In genomic region chr2:168964251-168964807, GRCh38 we compare ENCODE assay signal across 18 cellular contexts.
DNase-seq lines count a peak whose midpoint lies in the region; ATAC-seq, FAIRE-seq and TF ChIP-seq lines count a peak whose summit lies in the region.
"Had no signal": no experiment of that assay in that cellular context is flagged by ENCODE, and none has a peak within 500 bp of the region (broad histone marks: within the 10 kb centered on the region; RNA-seq: fewer than 3 reads in every experiment).

No MANE protein-coding gene starts in this region.

- H3K27ac ChIP-seq in CD8-positive, alpha-beta memory T cell (ENCODE audit: low read depth, low read length) = no peak overlapping the region
- no peak overlapping the region for H3K27ac ChIP-seq in astrocyte (ENCODE audit: low read depth, low read length)

- peak overlapping the region; percentile 59 for H3K4me2 ChIP-seq in Loucy (ENCODE audit: low read depth, low read length, poor library complexity, severe bottlenecking)
- H3K4me2 ChIP-seq in astrocyte (ENCODE audit: low read length) = no peak overlapping the region

- H3K9ac ChIP-seq in Loucy (ENCODE audit: low read depth, low read length, poor library complexity, severe bottlenecking) = no peak overlapping the region
- no peak overlapping the region for H3K9ac ChIP-seq in astrocyte (ENCODE audit: low read length)

- peaks cover 3% of the 10 kb centered on the region; the same call in 1 of the 2 replicates for H3F3A ChIP-seq in Loucy (ENCODE audit: low read depth)

- peaks cover 17% of the 10 kb centered on the region for H3K4me1 ChIP-seq in CD8-positive, alpha-beta memory T cell (ENCODE audit: insufficient read depth, low read length)
- H3K4me1 ChIP-seq in Loucy (ENCODE audit: insufficient read depth, low read length, poor library complexity, severe bottlenecking) (peaks cover 71% of the 10 kb centered on the region), astrocyte (ENCODE audit: insufficient read depth, low read length) (no peaks in the 10 kb centered on the region)
- H3K4me1 ChIP-seq: BE2C had no signal

- no peaks in the 10 kb centered on the region for H3K9me2 ChIP-seq in Loucy (replicated peaks; ENCODE audit: low read depth, low read length)

- peak overlapping the region; percentile 13 to 95 (median 26) for H3K27ac Mint-ChIP-seq in CD8-positive, alpha-beta memory T cell
- H3K27ac Mint-ChIP-seq in astrocyte (ENCODE audit: unreplicated experiment) = no peak overlapping the region
- H3K27ac Mint-ChIP-seq: endodermal cell; memory B cell; T-helper 1 cell treated with Interleukin-12 subunit alpha and Interleukin-12 subunit beta and Interleukin-4 antibody, amounts not matched to agents 30 μg/mL and 1 μg/mL, for 36 hours had no signal

- H3K36me3 Mint-ChIP-seq in CD8-positive, alpha-beta memory T cell = no peaks in the 10 kb centered on the region
- no peaks in the 10 kb centered on the region for H3K36me3 Mint-ChIP-seq in astrocyte (ENCODE audit: low read depth, unreplicated experiment)
- H3K36me3 Mint-ChIP-seq: memory B cell had no signal

- H3K9me3 ChIP-seq in CD8-positive, alpha-beta memory T cell (ENCODE audit: low read length) = no peaks in the 10 kb centered on the region
- H3K9me3 ChIP-seq in Loucy (ENCODE audit: insufficient read depth, low read depth, low read length) = no peaks in the 10 kb centered on the region
- H3K9me3 ChIP-seq in astrocyte (ENCODE audit: insufficient read depth, low read depth, low read length) = no peaks in the 10 kb centered on the region
- H3K9me3 ChIP-seq: BE2C, MG63 had no signal

- CTCF ChIA-PET in CD8-positive, alpha-beta memory T cell (lab: Charles Lee) = interaction anchor here (0.7 to 1.5 kb wide), 6 partner anchors 123 to 178 kb away, joined by 3 to 6 read pairs (median 3); no protein-coding TSS in a partner anchor

- H2AFZ ChIP-seq in Loucy (ENCODE audit: low read length) (no peak overlapping the region), astrocyte (ENCODE audit: low read depth, low read length) (no peak overlapping the region)

- H3K9me3 Mint-ChIP-seq in CD8-positive, alpha-beta memory T cell = no peaks in the 10 kb centered on the region
- no peaks in the 10 kb centered on the region for H3K9me3 Mint-ChIP-seq in astrocyte (ENCODE audit: unreplicated experiment)
- H3K9me3 Mint-ChIP-seq: endodermal cell; memory B cell; T-helper 1 cell treated with Interleukin-12 subunit alpha and Interleukin-12 subunit beta and Interleukin-4 antibody, amounts not matched to agents 30 μg/mL and 1 μg/mL, for 36 hours had no signal

- no peak overlapping the region for H3K4me3 ChIP-seq in CD8-positive, alpha-beta memory T cell (ENCODE audit: low read length)
- H3K4me3 ChIP-seq in Loucy (ENCODE audit: low read length, poor library complexity, severe bottlenecking) (peak overlapping the region; percentile 16), astrocyte (ENCODE audit: insufficient read depth, low read depth, low read length) (no peak overlapping the region)
- H3K4me3 ChIP-seq: MG63 had no signal

- no peak for FAIRE-seq in astrocyte (lab: Jason Lieb, UNC)
- FAIRE-seq: frontal cortex had no signal

- POLR2A ChIA-PET in CD8-positive, alpha-beta memory T cell (lab: Charles Lee) = no interaction called here

- no peaks in the 10 kb centered on the region for H3K27me3 ChIP-seq in CD8-positive, alpha-beta memory T cell (ENCODE audit: insufficient read depth, low read length, poor library complexity, severe bottlenecking)
- H3K27me3 ChIP-seq in Loucy (ENCODE audit: insufficient read depth, low read length, poor library complexity, severe bottlenecking) = no peaks in the 10 kb centered on the region
- no peaks in the 10 kb centered on the region for H3K27me3 ChIP-seq in astrocyte (ENCODE audit: insufficient read depth, low read length)
- H3K27me3 ChIP-seq: BE2C had no signal

- H3K79me2 ChIP-seq in Loucy (ENCODE audit: insufficient read depth, low read length) = no peaks in the 10 kb centered on the region
- no peaks in the 10 kb centered on the region for H3K79me2 ChIP-seq in astrocyte (ENCODE audit: insufficient read depth, low read length)

- peak overlapping the region in 4 of 7 donors; percentile 7 to 63 (median 14) for H3K4me3 Mint-ChIP-seq in CD8-positive, alpha-beta memory T cell
- no peak overlapping the region for H3K4me3 Mint-ChIP-seq in astrocyte (ENCODE audit: unreplicated experiment)
- H3K4me3 Mint-ChIP-seq: endodermal cell; memory B cell; T-helper 1 cell treated with Interleukin-12 subunit alpha and Interleukin-12 subunit beta and Interleukin-4 antibody, amounts not matched to agents 30 μg/mL and 1 μg/mL, for 36 hours had no signal

- H4K20me1 ChIP-seq in Loucy (ENCODE audit: insufficient read depth, low read length, poor library complexity, severe bottlenecking) = no peaks in the 10 kb centered on the region
- H4K20me1 ChIP-seq in astrocyte (ENCODE audit: insufficient read depth, low read length) = no peaks in the 10 kb centered on the region

- TF ChIP-seq CTCF in Loucy (conservative IDR thresholded peaks at IDR 0.05; ENCODE audit: low read length) (no peak), astrocyte (IDR thresholded peaks at IDR 0.05; ENCODE audit: insufficient read depth, low read depth, low read length) (no peak), omental fat pad (IDR thresholded peaks at IDR 0.05) (no peak)

- H3K4me1 Mint-ChIP-seq in CD8-positive, alpha-beta memory T cell = peaks cover 20 to 28% (median 27%) of the 10 kb centered on the region in 3 donors
- peaks cover 3% of the 10 kb centered on the region for H3K4me1 Mint-ChIP-seq in astrocyte (ENCODE audit: low read depth, unreplicated experiment)
- H3K4me1 Mint-ChIP-seq: endodermal cell, memory B cell had no signal

- ATAC-seq in omental fat pad (ENCODE audit: low FRiP score) = no peak
- ATAC-seq: activated CD4-positive, CD25-positive, alpha-beta regulatory T cell treated with anti-CD3 and anti-CD28 coated beads, Interleukin-2, amount 50 U/mL, for 24 hours had no signal

- no peak for DNase-seq in CD8-positive, alpha-beta memory T cell
- DNase-seq in astrocyte (ENCODE audit: low read depth) (peak; percentile 44), left kidney (ENCODE audit: low read depth, low spot score) (peak; percentile 9), D341Med (ENCODE audit: low spot score) (no peak), NCI-H146 (lab: John Stamatoyannopoulos, UW) (no peak), omental fat pad (ENCODE audit: low spot score) (no peak)
- DNase-seq: activated naive CD4-positive, alpha-beta T cell treated with anti-CD3 and anti-CD28 coated beads, Interleukin-2, amount 50 U/mL, for 16 hours; activated T-cell treated with anti-CD3 and anti-CD28 coated beads for 4 hours; BE2C; DND-41; endodermal cell; H7; MG63 had no signal

- H3K36me3 ChIP-seq in CD8-positive, alpha-beta memory T cell (ENCODE audit: insufficient read depth, low read length) = no peaks in the 10 kb centered on the region
- no peaks in the 10 kb centered on the region for H3K36me3 ChIP-seq in Loucy (ENCODE audit: insufficient read depth, low read length)
- H3K36me3 ChIP-seq in astrocyte (ENCODE audit: insufficient read depth, low read length) = no peaks in the 10 kb centered on the region
- H3K36me3 ChIP-seq: BE2C, MG63 had no signal

- no peaks in the 10 kb centered on the region for H3K27me3 Mint-ChIP-seq in CD8-positive, alpha-beta memory T cell
- peaks cover 6% of the 10 kb centered on the region for H3K27me3 Mint-ChIP-seq in astrocyte (ENCODE audit: low read depth, unreplicated experiment)

Comparison
In these comparisons a context has a peak if more than half of its experiments do, and no peak if none do; other contexts are left out.
1. DNase-seq: peak in astrocyte (single experiment) and left kidney (single experiment); none in CD8-positive, alpha-beta memory T cell (0 of 5), D341Med (single experiment), NCI-H146 (single experiment) and omental fat pad (single experiment).